ENCODE assay signal across 21 cellular contexts in the genomic region with DNA sequence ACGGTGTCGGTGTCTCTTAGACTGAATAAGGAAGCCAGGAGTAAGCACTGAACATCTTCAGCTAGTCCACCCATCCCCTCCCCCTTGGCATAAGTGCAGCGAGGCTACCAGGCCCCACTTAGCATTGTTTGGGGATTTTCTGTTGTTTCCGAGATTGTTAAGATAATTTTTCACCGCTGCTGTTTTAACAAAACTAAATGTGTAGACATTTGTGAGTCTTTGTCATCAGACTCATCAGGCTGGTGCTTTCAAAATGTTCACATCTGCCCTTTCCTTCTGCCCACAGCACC.
"Had no signal": no experiment of that assay in that cellular context is flagged by ENCODE, and none has a peak within 500 bp of the region (broad histone marks: within the 10 kb centered on the region; RNA-seq: fewer than 3 reads in every experiment).

No MANE protein-coding gene starts in this region.

- H3K4me3 ChIP-seq: adrenal gland, left lung, mucosa of descending colon, thyroid gland had no signal

- H3K36me3 Mint-ChIP-seq: activated naive CD4-positive, alpha-beta T cell treated with anti-CD3 and anti-CD28 coated beads, Interleukin-2, amount 50 U/mL, for 72 hours; naive thymus-derived CD8-positive, alpha-beta T cell had no signal

- H3K36me3 ChIP-seq: adrenal gland, esophagus squamous epithelium, left lung, neutrophil, thyroid gland, WERI-Rb-1 had no signal

- H3K4me3 Mint-ChIP-seq: dendritic cell treated with granulocyte-macrophage colony-stimulating factor and Interleukin-4, amounts not matched to agents 40 ng/mL and 50 ng/mL, for 4 days; naive thymus-derived CD8-positive, alpha-beta T cell had no signal

- H3K27ac ChIP-seq: adrenal gland, esophagus squamous epithelium, left lung, neutrophil, thyroid gland, WERI-Rb-1 had no signal

- H3K4me1 Mint-ChIP-seq: naive thymus-derived CD8-positive, alpha-beta T cell had no signal

- H3K9me3 ChIP-seq: adrenal gland, esophagus squamous epithelium, left lung, mucosa of descending colon, neutrophil, thyroid gland had no signal

- FAIRE-seq: bronchial epithelial cell, urothelium cell line had no signal

- ATAC-seq: activated naive CD4-positive, alpha-beta T cell treated with anti-CD3 and anti-CD28 coated beads, Interleukin-2, amount 50 U/mL, for 72 hours; left lung; naive thymus-derived CD8-positive, alpha-beta T cell had no signal

- H3K4me1 ChIP-seq: adrenal gland, esophagus squamous epithelium, left lung, thyroid gland had no signal

- H3K27ac Mint-ChIP-seq: activated naive CD4-positive, alpha-beta T cell treated with anti-CD3 and anti-CD28 coated beads, Interleukin-2, amount 50 U/mL, for 72 hours; dendritic cell treated with granulocyte-macrophage colony-stimulating factor and Interleukin-4, amounts not matched to agents 40 ng/mL and 50 ng/mL, for 4 days; naive thymus-derived CD8-positive, alpha-beta T cell had no signal

- H3K27me3 ChIP-seq: thyroid gland had no signal

- H3K9me3 Mint-ChIP-seq: activated naive CD4-positive, alpha-beta T cell treated with anti-CD3 and anti-CD28 coated beads, Interleukin-2, amount 50 U/mL, for 72 hours; dendritic cell treated with granulocyte-macrophage colony-stimulating factor and Interleukin-4, amounts not matched to agents 40 ng/mL and 50 ng/mL, for 4 days; naive thymus-derived CD8-positive, alpha-beta T cell had no signal

- DNase-seq: activated CD4-positive, alpha-beta T cell treated with anti-CD3 and anti-CD28 coated beads, Interleukin-2, amount 50 U/mL, for 48 hours; activated gamma-delta T cell treated with Interleukin-2 at 50 U/mL for 16 hours; adrenal gland; effector CD8-positive, alpha-beta T cell; esophagus squamous epithelium; hippocampal formation; left lung; mucosa of descending colon; naive thymus-derived CD8-positive, alpha-beta T cell; stimulated activated CD4-positive, alpha-beta T cell treated with anti-CD3 and anti-CD28 coated beads, Interleukin-12 subunit alpha, Interleukin-12 subunit beta, amount 100 ng/mL, for 4 hours; stimulated activated CD4-positive, alpha-beta T cell treated with anti-CD3 and anti-CD28 coated beads, Interleukin-1b, Interleukin-23, amount 100 ng/mL, for 48 hours; stimulated activated naive CD4-positive, alpha-beta T cell treated with Interleukin-2 at 50 U/mL for 16 hours; SW 1271; T-helper 2 cell; thyroid gland had no signal
